In genomic region chr2:23351388-23352141, GRCh38 we compare ENCODE assay signal across 8 cellular contexts. TPM values are rescaled to one million over a fixed set of nuclear protein-coding genes. Genes with fewer than 3 reads are reported as not detected.
DNase-seq lines count a peak whose midpoint lies in the region; ATAC-seq lines count a peak whose summit lies in the region.

No MANE protein-coding gene starts in this region.

- H3K27me3 ChIP-seq in adipocyte (replicated peaks; ENCODE audit: control insufficient read depth, insufficient read depth, low read length), result no peaks in the 10 kb centered on the region

- peak overlapping the region; percentile 29 for H3K4me3 ChIP-seq in adipocyte (ENCODE audit: low read length)

- in situ Hi-C loops in Caki2 (cut with HindIII; ENCODE audit: low pct_unique_long_range_greater_than_20kb, low sequenced_read_pairs), result no loop called here

- DNase-seq in Caki2 (ENCODE audit: low read depth) (peak; percentile 48), RKO (ENCODE audit: low spot score) (peak; percentile 36), adipocyte (ENCODE audit: low read depth) (peak; percentile 73), hepatic stellate cell (ENCODE audit: low spot score) (peak; percentile 94), renal cortical epithelial cell (ENCODE audit: low read depth) (peak; percentile 73), NK-92 (lab: John Stamatoyannopoulos, UW; ENCODE audit: unreplicated experiment) (no peak)

- H3K9me3 ChIP-seq in adipocyte (ENCODE audit: control insufficient read depth, low read length), result no peaks in the 10 kb centered on the region

- H3K36me3 ChIP-seq in adipocyte (ENCODE audit: control insufficient read depth, insufficient read depth, low read length, severe bottlenecking), result no peaks in the 10 kb centered on the region

- ATAC-seq in GM19397 (IDR thresholded peaks at IDR 0.05; ENCODE audit: unreplicated experiment), result peak; percentile 92
- ATAC-seq in HG03439 (IDR thresholded peaks at IDR 0.05; ENCODE audit: unreplicated experiment), result peak; percentile 88

- peak overlapping the region; percentile 84 for H3K9ac ChIP-seq in adipocyte (ENCODE audit: low read length)

- peaks cover 27% of the 10 kb centered on the region for H3K4me1 ChIP-seq in adipocyte (ENCODE audit: control insufficient read depth, insufficient read depth, low read length)

RNA-seq across cellular contexts. Expression of gene KLHL29, which starts 33.4 kb away (rescaled TPM):
- total RNA-seq in Caki2 (2014; rRNA removed; shearing (Covaris generic); ENCODE audit: low replicate concordance), result 1.4 and 2.1 TPM in 2 replicates
- 4.0 and 12.2 TPM in 2 replicates for total RNA-seq in renal cortical epithelial cell
